Comparison of ENCODE assay signal across 9 cellular contexts in the genomic region with DNA sequence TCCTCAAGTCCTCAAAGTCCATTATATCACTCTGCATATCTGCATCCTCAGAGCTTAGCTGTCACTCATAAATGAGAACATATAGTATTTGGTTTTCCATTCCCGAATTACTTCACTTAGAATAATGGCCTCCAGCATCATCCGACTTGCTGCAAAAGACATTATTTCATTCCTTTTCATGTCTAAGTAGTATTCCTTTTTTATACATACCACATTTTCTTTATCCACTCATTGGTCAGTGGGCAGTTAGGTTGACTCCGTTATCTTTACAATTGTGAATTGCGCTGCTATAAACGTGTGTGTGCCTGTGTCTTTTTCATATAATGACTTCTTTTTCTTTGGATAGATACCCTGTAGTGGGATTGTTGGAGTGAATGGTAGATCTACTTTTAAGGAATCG.
"Had no signal": no experiment of that assay in that cellular context is flagged by ENCODE, and none has a peak within 500 bp of the region (broad histone marks: within the 10 kb centered on the region; RNA-seq: fewer than 3 reads in every experiment).

No MANE protein-coding gene starts in this region.

- H3K27ac ChIP-seq: GM23248, HL-60 had no signal

- H3K27ac Mint-ChIP-seq: H9, HFFc6, IgD-negative memory B cell had no signal

- DNase-seq: GM23248, GOT3, H9, HCEC 1CT, HFFc6, KBM-7 had no signal

- ATAC-seq: HepG2 had no signal

- H3K4me1 Mint-ChIP-seq: IgD-negative memory B cell had no signal

- H3K36me3 Mint-ChIP-seq: IgD-negative memory B cell had no signal

- H2AFZ ChIP-seq: GM23248 had no signal

- H3K9ac ChIP-seq: GM23248 had no signal

- H3K4me3 ChIP-seq: GM23248 had no signal

- H3K27me3 Mint-ChIP-seq: IgD-negative memory B cell had no signal

- H3K4me3 Mint-ChIP-seq: H9, HFFc6, IgD-negative memory B cell had no signal
